In the genomic region with DNA sequence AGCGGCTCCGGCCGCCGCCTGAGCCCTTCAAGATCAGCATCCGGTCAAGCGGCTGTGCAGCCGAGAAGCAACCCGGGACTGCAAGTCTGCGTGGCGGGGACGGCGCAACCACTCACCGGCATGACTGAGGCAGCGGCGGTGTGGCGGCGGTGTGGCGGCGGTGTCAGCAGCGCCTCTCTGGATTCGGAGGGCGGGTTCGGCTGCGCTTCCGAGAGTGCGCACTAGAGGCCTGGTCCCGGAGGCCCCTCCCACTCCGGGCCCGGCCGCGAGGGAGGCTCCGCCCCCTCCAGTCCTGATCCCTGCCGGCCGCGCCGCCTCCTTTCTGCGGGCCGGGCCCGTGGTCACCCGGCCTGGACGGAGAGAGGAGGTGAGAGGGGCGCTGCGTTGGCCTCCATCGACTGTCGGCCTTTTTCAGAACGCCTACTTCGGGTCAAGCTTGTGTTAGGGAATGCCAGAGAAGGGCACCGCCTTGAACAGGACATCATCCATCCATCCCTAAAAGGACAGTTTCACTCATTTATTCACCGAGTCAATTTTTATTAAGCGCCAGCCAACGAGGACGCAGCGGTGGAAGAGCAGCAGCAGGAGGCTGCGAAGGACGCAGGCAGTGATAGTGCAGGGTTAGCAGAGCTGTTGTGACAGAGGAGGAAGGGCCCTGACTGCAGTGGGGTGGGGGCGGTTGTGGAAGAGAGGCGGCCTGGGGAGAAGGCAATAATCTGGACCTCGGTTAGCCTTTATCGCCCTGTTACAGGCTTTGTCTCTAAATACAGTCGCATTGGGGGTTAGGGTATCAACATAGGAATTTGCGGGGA, we compare ENCODE assay signal across 1 cellular context.
TF ChIP-seq lines count a peak whose summit lies in the region.

Gene ATOX1 (minus strand): TSS at position 202 of the 812 bp plus-strand sequence. CDS start 80 bp downstream, at position 122.

TF ChIP-seq in H1, 55 proteins besides CTCF, POLR2A, EP300 and RAD21:
- TF ChIP-seq TBP (IDR thresholded peaks at IDR 0.05; ENCODE audit: low read depth, low read length): peak; percentile 55
- no peak for TF ChIP-seq KDM5A (IDR thresholded peaks at IDR 0.05; ENCODE audit: low read length)
- TF ChIP-seq, protein P1, sequence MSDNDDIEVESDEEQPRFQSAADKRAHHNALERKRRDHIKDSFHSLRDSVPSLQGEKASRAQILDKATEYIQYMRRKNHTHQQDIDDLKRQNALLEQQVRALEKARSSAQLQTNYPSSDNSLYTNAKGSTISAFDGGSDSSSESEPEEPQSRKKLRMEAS (IDR thresholded peaks at IDR 0.05): peak; percentile 12; the same call in 1 of the 2 replicates
- TF ChIP-seq CBX5 (IDR thresholded peaks at IDR 0.05; ENCODE audit: low read depth, low read length): no peak
- TF ChIP-seq NRF1 (IDR thresholded peaks at IDR 0.05; ENCODE audit: low read depth, low read length): no peak
- TF ChIP-seq ZNF274 (IDR thresholded peaks at IDR 0.05; ENCODE audit: borderline replicate concordance, extremely low read depth, low read length): no peak
- peak; percentile 43 for TF ChIP-seq TAF7 (optimal IDR thresholded peaks at IDR 0.05; ENCODE audit: borderline replicate concordance, low read depth, low read length)
- TF ChIP-seq GTF2F1 (IDR thresholded peaks at IDR 0.05; ENCODE audit: borderline replicate concordance, low read depth, low read length): no peak
- peak; percentile 82; the same call in 1 of the 2 replicates for TF ChIP-seq TAF1 (IDR thresholded peaks at IDR 0.05; ENCODE audit: low read depth, low read length)
- no peak for TF ChIP-seq SIRT6 (IDR thresholded peaks at IDR 0.05; ENCODE audit: low read length)
- no peak for TF ChIP-seq TCF12 (IDR thresholded peaks at IDR 0.05; ENCODE audit: low read depth, low read length)
- TF ChIP-seq, protein P2, sequence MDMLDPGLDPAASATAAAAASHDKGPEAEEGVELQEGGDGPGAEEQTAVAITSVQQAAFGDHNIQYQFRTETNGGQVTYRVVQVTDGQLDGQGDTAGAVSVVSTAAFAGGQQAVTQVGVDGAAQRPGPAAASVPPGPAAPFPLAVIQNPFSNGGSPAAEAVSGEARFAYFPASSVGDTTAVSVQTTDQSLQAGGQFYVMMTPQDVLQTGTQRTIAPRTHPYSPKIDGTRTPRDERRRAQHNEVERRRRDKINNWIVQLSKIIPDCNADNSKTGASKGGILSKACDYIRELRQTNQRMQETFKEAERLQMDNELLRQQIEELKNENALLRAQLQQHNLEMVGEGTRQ (IDR thresholded peaks at IDR 0.05; ENCODE audit: low read length): no peak
- TF ChIP-seq, protein P3, sequence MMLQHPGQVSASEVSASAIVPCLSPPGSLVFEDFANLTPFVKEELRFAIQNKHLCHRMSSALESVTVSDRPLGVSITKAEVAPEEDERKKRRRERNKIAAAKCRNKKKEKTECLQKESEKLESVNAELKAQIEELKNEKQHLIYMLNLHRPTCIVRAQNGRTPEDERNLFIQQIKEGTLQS (IDR thresholded peaks at IDR 0.05; ENCODE audit: insufficient read depth, low read depth, low read length): 0 out of 2 replicates have a peak, but pooled peaks have one; percentile 0
- TF ChIP-seq YY1 (IDR thresholded peaks at IDR 0.05; ENCODE audit: low read depth, low read length): peak; percentile 34; the same call in 1 of the 2 replicates
- TF ChIP-seq POU5F1 (IDR thresholded peaks at IDR 0.05; ENCODE audit: low read depth, low read length): no peak
- TF ChIP-seq JUN (IDR thresholded peaks at IDR 0.05; ENCODE audit: low read depth, low read length): no peak
- no peak for TF ChIP-seq SAP30 (IDR thresholded peaks at IDR 0.05; ENCODE audit: insufficient read depth, insufficient replicate concordance, low read length)
- no peak for TF ChIP-seq SIX5 (IDR thresholded peaks at IDR 0.05; ENCODE audit: low read depth, low read length)
- TF ChIP-seq RFX5 (IDR thresholded peaks at IDR 0.05; ENCODE audit: borderline replicate concordance, low read depth, low read length): no peak
- TF ChIP-seq POLR2AphosphoS5 (IDR thresholded peaks at IDR 0.05; ENCODE audit: low read depth, low read length): peak; percentile 84
- no peak for TF ChIP-seq EZH2 (IDR thresholded peaks at IDR 0.05; ENCODE audit: low read depth, low read length, severe bottlenecking)
- no peak for TF ChIP-seq CHD2 (IDR thresholded peaks at IDR 0.05; ENCODE audit: low read length)
- no peak for TF ChIP-seq SP4 (IDR thresholded peaks at IDR 0.05; ENCODE audit: low read length)
- 0 out of 2 replicates have a peak, but pooled peaks have one; percentile 47 for TF ChIP-seq CREB1 (IDR thresholded peaks at IDR 0.05)
- no peak for TF ChIP-seq KDM4A (IDR thresholded peaks at IDR 0.05; ENCODE audit: low read depth, low read length, severe bottlenecking)
- peak; percentile 58; the same call in 1 of the 2 replicates for TF ChIP-seq RBBP5 (IDR thresholded peaks at IDR 0.05; ENCODE audit: borderline replicate concordance, low read depth, low read length)
- no peak for TF ChIP-seq CBX8 (IDR thresholded peaks at IDR 0.05; ENCODE audit: borderline replicate concordance, low read depth, low read length)
- no peak for TF ChIP-seq RNF2 (IDR thresholded peaks at IDR 0.05; ENCODE audit: borderline replicate concordance, low read depth, low read length, missing control alignments, poor library complexity, severe bottlenecking)
- no peak for TF ChIP-seq E2F6 (IDR thresholded peaks at IDR 0.05)
- TF ChIP-seq, protein P4, sequence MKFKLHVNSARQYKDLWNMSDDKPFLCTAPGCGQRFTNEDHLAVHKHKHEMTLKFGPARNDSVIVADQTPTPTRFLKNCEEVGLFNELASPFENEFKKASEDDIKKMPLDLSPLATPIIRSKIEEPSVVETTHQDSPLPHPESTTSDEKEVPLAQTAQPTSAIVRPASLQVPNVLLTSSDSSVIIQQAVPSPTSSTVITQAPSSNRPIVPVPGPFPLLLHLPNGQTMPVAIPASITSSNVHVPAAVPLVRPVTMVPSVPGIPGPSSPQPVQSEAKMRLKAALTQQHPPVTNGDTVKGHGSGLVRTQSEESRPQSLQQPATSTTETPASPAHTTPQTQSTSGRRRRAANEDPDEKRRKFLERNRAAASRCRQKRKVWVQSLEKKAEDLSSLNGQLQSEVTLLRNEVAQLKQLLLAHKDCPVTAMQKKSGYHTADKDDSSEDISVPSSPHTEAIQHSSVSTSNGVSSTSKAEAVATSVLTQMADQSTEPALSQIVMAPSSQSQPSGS (IDR thresholded peaks at IDR 0.05; ENCODE audit: low read length): no peak
- no peak for TF ChIP-seq TEAD4 (IDR thresholded peaks at IDR 0.05; ENCODE audit: low read depth, low read length)
- peak; percentile 76 for TF ChIP-seq PHF8 (conservative IDR thresholded peaks at IDR 0.05; ENCODE audit: low read depth, low read length)
- 0 out of 4 replicates have a peak, but pooled peaks of 1 of the 2 experiments have one; percentile 24 for TF ChIP-seq SIN3A (conservative IDR thresholded peaks at IDR 0.05 in 1 of 2, IDR thresholded peaks at IDR 0.05 in 1 of 2; ENCODE audit: low read depth in 1 of 2, low read length in 2 of 2)
- TF ChIP-seq BRCA1 (IDR thresholded peaks at IDR 0.05; ENCODE audit: low read depth, low read length): no peak
- TF ChIP-seq ASH2L (IDR thresholded peaks at IDR 0.05; ENCODE audit: low read length): peak; percentile 92
- TF ChIP-seq FOSL1 (IDR thresholded peaks at IDR 0.05; ENCODE audit: insufficient read depth, low read depth, low read length): no peak
- TF ChIP-seq MAFK (IDR thresholded peaks at IDR 0.05; ENCODE audit: low read depth, low read length): no peak
- TF ChIP-seq CTBP2 (IDR thresholded peaks at IDR 0.05; ENCODE audit: borderline replicate concordance, insufficient read depth, insufficient read length, low read length): no peak
- no peak for TF ChIP-seq SP2 (IDR thresholded peaks at IDR 0.05; ENCODE audit: low read length)
- TF ChIP-seq EGR1 (IDR thresholded peaks at IDR 0.05; ENCODE audit: borderline replicate concordance, low read depth, low read length): 0 out of 2 replicates have a peak, but pooled peaks have one; percentile 4
- TF ChIP-seq HDAC6 (IDR thresholded peaks at IDR 0.05; ENCODE audit: low read depth, low read length): no peak
TF ChIP-seq in H1: peak in this region for 13.
